Comparison of ENCODE assay signal across 8 cellular contexts in the genomic region with DNA sequence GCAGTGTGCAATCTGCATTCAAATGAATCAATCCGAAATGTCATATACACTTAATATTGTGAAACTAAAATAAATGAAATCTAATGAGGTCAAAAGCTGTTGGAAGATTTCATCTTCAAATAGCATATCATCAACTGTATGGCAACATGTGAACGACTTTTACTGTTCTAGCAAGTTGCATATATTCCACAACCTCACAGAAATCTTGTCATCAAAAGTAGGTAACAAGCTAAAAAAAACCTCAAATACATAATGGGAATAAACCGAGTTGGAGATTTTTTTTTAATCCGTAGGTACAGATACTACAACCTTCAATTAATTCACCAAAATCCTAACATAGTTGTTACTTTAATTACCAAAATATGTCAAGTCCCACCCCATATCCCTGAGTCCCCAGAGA. TPM values are rescaled to one million over a fixed set of nuclear protein-coding genes. Genes with fewer than 3 reads are reported as not detected.
DNase-seq lines count a peak whose midpoint lies in the region; ATAC-seq and TF ChIP-seq lines count a peak whose summit lies in the region.

No MANE protein-coding gene starts in this region.

- H3K4me1 ChIP-seq in iPS-15b (ENCODE audit: control insufficient read depth, insufficient read depth, low read length) (no peaks in the 10 kb centered on the region), stomach (peaks cover 6 to 60% (median 33%) of the 10 kb centered on the region in 4 donors)

- no peaks in the 10 kb centered on the region for H3K9me3 ChIP-seq in iPS-15b (ENCODE audit: control insufficient read depth, insufficient read depth, low read length)
- H3K9me3 ChIP-seq in stomach = no peaks in the 10 kb centered on the region

- TF ChIP-seq EP300 in stomach (IDR thresholded peaks at IDR 0.05) = no peak

- peak; percentile 51 for DNase-seq in NCI-H2171 treated with DMSO at 0.1 percent for 48 hours (lab: John Stamatoyannopoulos, UW)
- DNase-seq in NCI-H2171 (lab: John Stamatoyannopoulos, UW) = no peak
- no peak for DNase-seq in stomach
- no peak for DNase-seq in NCI-H446 (lab: John Stamatoyannopoulos, UW)
- DNase-seq in activated effector memory CD4-positive, alpha-beta T cell treated with anti-CD3 and anti-CD28 coated beads, Interleukin-2, amount 50 U/mL, for 16 hours = no peak

- ATAC-seq in HG02938 (IDR thresholded peaks at IDR 0.05; ENCODE audit: unreplicated experiment) = no peak

- H3K27ac ChIP-seq in stomach = peak overlapping the region in 4 of 5 donors; percentile 99 to 100 (median 100)

- 3 to 12% (median 6%) methylated on average over 4 of the region's 4 CpGs for WGBS in stomach, 5 donors

- H3K9ac ChIP-seq in iPS-15b (ENCODE audit: low read depth, low read length) = peak overlapping the region; percentile 68

- H3K4me3 ChIP-seq in WI38 (ENCODE audit: low read depth, low read length) (peak overlapping the region; percentile 88), iPS-15b (ENCODE audit: low read depth, low read length) (peak overlapping the region; percentile 78), stomach (peak overlapping the region; percentile 67 to 99 (median 94))

- TF ChIP-seq CTCF in WI38 (IDR thresholded peaks at IDR 0.05; ENCODE audit: low read depth, low read length) (no peak), stomach (IDR thresholded peaks at IDR 0.05) (no peak)

- H3K27me3 ChIP-seq in iPS-15b (ENCODE audit: control insufficient read depth, insufficient read depth, low read length) (no peaks in the 10 kb centered on the region), stomach (no peaks in the 10 kb centered on the region)

- intact Hi-C loops in stomach (cut with DNase I; ENCODE audit: low total_unique reads) = no loop called here

- H3K36me3 ChIP-seq in iPS-15b (ENCODE audit: control insufficient read depth, insufficient read depth, low read length) (no peaks in the 10 kb centered on the region), stomach (no peaks in the 10 kb centered on the region)

- no peak for TF ChIP-seq POLR2A in stomach (IDR thresholded peaks at IDR 0.05)

RNA-seq across cellular contexts. Expression of gene PTBP3, which starts 1.1 kb away (rescaled TPM):
- 10 to 100 TPM; 15.2 to 90.7 (median 29.5) TPM for total RNA-seq in stomach
- 10 to 100 TPM; 11.7 to 22.5 (median 15.3) TPM for polyA plus RNA-seq in stomach

RNA-seq across cellular contexts. Expression of gene HSDL2, which starts 47.6 kb away (rescaled TPM):
- 10 to 100 TPM; 18.3 to 56.9 (median 28.1) TPM for total RNA-seq in stomach
- 10 to 100 TPM; 19.6 to 24.5 (median 23.5) TPM for polyA plus RNA-seq in stomach
